Comparison of ENCODE assay signal across 1 cellular context in the genomic region with DNA sequence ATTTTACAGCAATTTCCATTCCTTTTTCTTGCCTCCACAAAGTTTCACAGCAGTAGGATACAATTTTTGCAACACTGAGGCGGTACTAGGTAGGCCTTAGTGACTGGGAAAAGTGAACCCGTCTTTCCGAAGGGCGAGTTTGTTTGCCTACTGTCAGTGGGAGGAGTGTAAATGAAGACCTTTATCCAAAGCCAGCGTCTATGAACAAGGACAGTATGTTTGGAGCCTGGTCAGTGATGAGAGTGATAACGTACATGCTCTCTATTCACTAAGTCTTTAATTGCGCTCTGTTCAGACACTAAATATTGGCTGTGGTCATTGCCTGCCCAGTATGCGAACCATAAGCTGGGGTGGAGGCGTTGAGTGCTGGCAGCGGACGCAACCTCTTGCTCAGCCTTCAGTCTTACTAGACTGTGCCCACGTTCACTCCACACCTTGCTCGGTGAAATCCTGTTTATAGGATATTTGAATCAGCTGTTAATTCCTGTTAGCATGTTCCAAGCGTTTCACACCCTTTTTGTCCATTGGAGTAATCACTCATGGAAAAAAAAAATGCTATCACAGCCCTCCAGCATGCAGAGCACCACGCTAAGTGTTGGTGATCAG.
TF ChIP-seq lines count a peak whose summit lies in the region.

No MANE protein-coding gene starts in this region.

TF ChIP-seq in HepG2, 621 proteins besides CTCF, POLR2A, EP300 and RAD21 (continued from another document and continues in another):
- TF ChIP-seq, protein P1, sequence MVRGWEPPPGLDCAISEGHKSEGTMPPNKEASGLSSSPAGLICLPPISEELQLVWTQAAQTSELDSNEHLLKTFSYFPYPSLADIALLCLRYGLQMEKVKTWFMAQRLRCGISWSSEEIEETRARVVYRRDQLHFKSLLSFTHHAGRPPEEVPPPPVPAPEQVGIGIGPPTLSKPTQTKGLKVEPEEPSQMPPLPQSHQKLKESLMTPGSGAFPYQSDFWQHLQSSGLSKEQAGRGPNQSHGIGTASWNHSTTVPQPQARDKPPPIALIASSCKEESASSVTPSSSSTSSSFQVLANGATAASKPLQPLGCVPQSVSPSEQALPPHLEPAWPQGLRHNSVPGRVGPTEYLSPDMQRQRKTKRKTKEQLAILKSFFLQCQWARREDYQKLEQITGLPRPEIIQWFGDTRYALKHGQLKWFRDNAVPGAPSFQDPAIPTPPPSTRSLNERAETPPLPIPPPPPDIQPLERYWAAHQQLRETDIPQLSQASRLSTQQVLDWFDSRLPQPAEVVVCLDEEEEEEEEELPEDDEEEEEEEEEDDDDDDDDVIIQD (CRISPR knock-in tag; IDR thresholded peaks at IDR 0.05; ENCODE audit: low read depth) = peak; percentile 87
- TF ChIP-seq, protein P2, sequence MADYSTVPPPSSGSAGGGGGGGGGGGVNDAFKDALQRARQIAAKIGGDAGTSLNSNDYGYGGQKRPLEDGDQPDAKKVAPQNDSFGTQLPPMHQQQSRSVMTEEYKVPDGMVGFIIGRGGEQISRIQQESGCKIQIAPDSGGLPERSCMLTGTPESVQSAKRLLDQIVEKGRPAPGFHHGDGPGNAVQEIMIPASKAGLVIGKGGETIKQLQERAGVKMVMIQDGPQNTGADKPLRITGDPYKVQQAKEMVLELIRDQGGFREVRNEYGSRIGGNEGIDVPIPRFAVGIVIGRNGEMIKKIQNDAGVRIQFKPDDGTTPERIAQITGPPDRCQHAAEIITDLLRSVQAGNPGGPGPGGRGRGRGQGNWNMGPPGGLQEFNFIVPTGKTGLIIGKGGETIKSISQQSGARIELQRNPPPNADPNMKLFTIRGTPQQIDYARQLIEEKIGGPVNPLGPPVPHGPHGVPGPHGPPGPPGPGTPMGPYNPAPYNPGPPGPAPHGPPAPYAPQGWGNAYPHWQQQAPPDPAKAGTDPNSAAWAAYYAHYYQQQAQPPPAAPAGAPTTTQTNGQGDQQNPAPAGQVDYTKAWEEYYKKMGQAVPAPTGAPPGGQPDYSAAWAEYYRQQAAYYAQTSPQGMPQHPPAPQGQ (CRISPR knock-in tag; IDR thresholded peaks at IDR 0.05; ENCODE audit: borderline replicate concordance) = no peak
- TF ChIP-seq ZFP36 (IDR thresholded peaks at IDR 0.05; ENCODE audit: borderline replicate concordance, low read depth, low read length, partially characterized antibody) (no peak), ZSCAN22 (CRISPR knock-in tag; IDR thresholded peaks at IDR 0.05) (no peak), SRSF4 (IDR thresholded peaks at IDR 0.05; ENCODE audit: low read depth, low read length, poor library complexity, severe bottlenecking) (no peak), KAT7 (CRISPR knock-in tag; IDR thresholded peaks at IDR 0.05; ENCODE audit: borderline replicate concordance) (no peak), ZNF484 (CRISPR knock-in tag; IDR thresholded peaks at IDR 0.05; ENCODE audit: borderline replicate concordance, low read depth) (no peak), NFYB (CRISPR knock-in tag; IDR thresholded peaks at IDR 0.05) (no peak), ZNF451 (CRISPR knock-in tag; IDR thresholded peaks at IDR 0.05) (no peak), ZNF788 (CRISPR knock-in tag; IDR thresholded peaks at IDR 0.05; ENCODE audit: borderline replicate concordance) (no peak), HNF4G (IDR thresholded peaks at IDR 0.05; ENCODE audit: borderline replicate concordance, low read depth, low read length) (peak; percentile 60; the same call in 1 of the 2 replicates), HNF4G (CRISPR knock-in tag; IDR thresholded peaks at IDR 0.05; ENCODE audit: borderline replicate concordance, low read depth) (no peak), REPIN1 (CRISPR knock-in tag; IDR thresholded peaks at IDR 0.05; ENCODE audit: borderline replicate concordance, low read depth) (peak; percentile 66; the same call in 1 of the 2 replicates), ZKSCAN8 (CRISPR knock-in tag; IDR thresholded peaks at IDR 0.05; ENCODE audit: borderline replicate concordance) (no peak), ZNF543 (CRISPR knock-in tag; IDR thresholded peaks at IDR 0.05) (no peak), HOXD1 (CRISPR knock-in tag; IDR thresholded peaks at IDR 0.05) (no peak), ZNF713 (CRISPR knock-in tag; IDR thresholded peaks at IDR 0.05) (no peak), SP1 (IDR thresholded peaks at IDR 0.05) (no peak), SP1 (CRISPR knock-in tag; IDR thresholded peaks at IDR 0.05) (no peak), SRSF1 (optimal IDR thresholded peaks at IDR 0.05; ENCODE audit: low read depth, low read length) (no peak), TCF7 (IDR thresholded peaks at IDR 0.05; ENCODE audit: low read depth) (no peak), ZNF883 (CRISPR knock-in tag; IDR thresholded peaks at IDR 0.05; ENCODE audit: not compliant biosample characterization) (no peak), FOXP4 (CRISPR knock-in tag; IDR thresholded peaks at IDR 0.05) (peak; percentile 30; the same call in 1 of the 2 replicates), ZNF7 (CRISPR knock-in tag; IDR thresholded peaks at IDR 0.05) (no peak), THYN1 (CRISPR knock-in tag; IDR thresholded peaks at IDR 0.05; ENCODE audit: borderline replicate concordance, low read depth) (no peak), ZNF569 (CRISPR knock-in tag; IDR thresholded peaks at IDR 0.05; ENCODE audit: borderline replicate concordance) (no peak), CEBPG (CRISPR knock-in tag; IDR thresholded peaks at IDR 0.05) (0 out of 2 replicates have a peak, but pooled peaks have one; percentile 6), ATF7-NPFF (CRISPR knock-in tag; IDR thresholded peaks at IDR 0.05; ENCODE audit: low read depth) (no peak), KDM5A (IDR thresholded peaks at IDR 0.05; ENCODE audit: borderline replicate concordance, low read length) (no peak), ELF3 (CRISPR knock-in tag; IDR thresholded peaks at IDR 0.05) (0 out of 2 replicates have a peak, but pooled peaks have one; percentile 11), ZBTB2 (CRISPR knock-in tag; IDR thresholded peaks at IDR 0.05; ENCODE audit: low read depth) (no peak), ZNF124 (CRISPR knock-in tag; IDR thresholded peaks at IDR 0.05) (no peak), POGZ (CRISPR knock-in tag; IDR thresholded peaks at IDR 0.05) (peak; percentile 48; the same call in 1 of the 2 replicates), ZNF337 (CRISPR knock-in tag; IDR thresholded peaks at IDR 0.05; ENCODE audit: borderline replicate concordance, low read depth) (no peak), ZNF326 (CRISPR knock-in tag; IDR thresholded peaks at IDR 0.05; ENCODE audit: borderline replicate concordance) (no peak), PAXIP1 (CRISPR knock-in tag; conservative IDR thresholded peaks at IDR 0.05) (0 out of 2 replicates have a peak, but pooled peaks have one; percentile 18), ZBTB38 (CRISPR knock-in tag; IDR thresholded peaks at IDR 0.05) (peak; percentile 52; the same call in 1 of the 2 replicates), LCORL (IDR thresholded peaks at IDR 0.05) (no peak), LCORL (CRISPR knock-in tag; IDR thresholded peaks at IDR 0.05) (no peak), ZNF672 (CRISPR knock-in tag; IDR thresholded peaks at IDR 0.05) (no peak), ZNF549 (CRISPR knock-in tag; IDR thresholded peaks at IDR 0.05) (no peak), HNRNPK (IDR thresholded peaks at IDR 0.05; ENCODE audit: low read depth, low read length, poor library complexity, severe bottlenecking) (no peak)
- TF ChIP-seq, protein P3, sequence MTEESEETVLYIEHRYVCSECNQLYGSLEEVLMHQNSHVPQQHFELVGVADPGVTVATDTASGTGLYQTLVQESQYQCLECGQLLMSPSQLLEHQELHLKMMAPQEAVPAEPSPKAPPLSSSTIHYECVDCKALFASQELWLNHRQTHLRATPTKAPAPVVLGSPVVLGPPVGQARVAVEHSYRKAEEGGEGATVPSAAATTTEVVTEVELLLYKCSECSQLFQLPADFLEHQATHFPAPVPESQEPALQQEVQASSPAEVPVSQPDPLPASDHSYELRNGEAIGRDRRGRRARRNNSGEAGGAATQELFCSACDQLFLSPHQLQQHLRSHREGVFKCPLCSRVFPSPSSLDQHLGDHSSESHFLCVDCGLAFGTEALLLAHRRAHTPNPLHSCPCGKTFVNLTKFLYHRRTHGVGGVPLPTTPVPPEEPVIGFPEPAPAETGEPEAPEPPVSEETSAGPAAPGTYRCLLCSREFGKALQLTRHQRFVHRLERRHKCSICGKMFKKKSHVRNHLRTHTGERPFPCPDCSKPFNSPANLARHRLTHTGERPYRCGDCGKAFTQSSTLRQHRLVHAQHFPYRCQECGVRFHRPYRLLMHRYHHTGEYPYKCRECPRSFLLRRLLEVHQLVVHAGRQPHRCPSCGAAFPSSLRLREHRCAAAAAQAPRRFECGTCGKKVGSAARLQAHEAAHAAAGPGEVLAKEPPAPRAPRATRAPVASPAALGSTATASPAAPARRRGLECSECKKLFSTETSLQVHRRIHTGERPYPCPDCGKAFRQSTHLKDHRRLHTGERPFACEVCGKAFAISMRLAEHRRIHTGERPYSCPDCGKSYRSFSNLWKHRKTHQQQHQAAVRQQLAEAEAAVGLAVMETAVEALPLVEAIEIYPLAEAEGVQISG (CRISPR knock-in tag; IDR thresholded peaks at IDR 0.05) = no peak
- TF ChIP-seq, protein P4, sequence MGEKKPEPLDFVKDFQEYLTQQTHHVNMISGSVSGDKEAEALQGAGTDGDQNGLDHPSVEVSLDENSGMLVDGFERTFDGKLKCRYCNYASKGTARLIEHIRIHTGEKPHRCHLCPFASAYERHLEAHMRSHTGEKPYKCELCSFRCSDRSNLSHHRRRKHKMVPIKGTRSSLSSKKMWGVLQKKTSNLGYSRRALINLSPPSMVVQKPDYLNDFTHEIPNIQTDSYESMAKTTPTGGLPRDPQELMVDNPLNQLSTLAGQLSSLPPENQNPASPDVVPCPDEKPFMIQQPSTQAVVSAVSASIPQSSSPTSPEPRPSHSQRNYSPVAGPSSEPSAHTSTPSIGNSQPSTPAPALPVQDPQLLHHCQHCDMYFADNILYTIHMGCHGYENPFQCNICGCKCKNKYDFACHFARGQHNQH (CRISPR knock-in tag; IDR thresholded peaks at IDR 0.05) = no peak
- TF ChIP-seq, protein P5, sequence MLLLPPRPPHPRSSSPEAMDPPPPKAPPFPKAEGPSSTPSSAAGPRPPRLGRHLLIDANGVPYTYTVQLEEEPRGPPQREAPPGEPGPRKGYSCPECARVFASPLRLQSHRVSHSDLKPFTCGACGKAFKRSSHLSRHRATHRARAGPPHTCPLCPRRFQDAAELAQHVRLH (CRISPR knock-in tag; IDR thresholded peaks at IDR 0.05; ENCODE audit: borderline replicate concordance, low read depth) = no peak
